Comparison of ENCODE assay signal across 1 cellular context in genomic region chr11:57278721-57279095, GRCh38.
TF ChIP-seq lines count a peak whose summit lies in the region.

No MANE protein-coding gene starts in this region.

TF ChIP-seq in K562, 482 proteins besides CTCF, POLR2A, EP300 and RAD21:
- no peak for TF ChIP-seq HNRNPLL (IDR thresholded peaks at IDR 0.05; ENCODE audit: low read depth, low read length, poor library complexity, severe bottlenecking)
- peak; percentile 31; the same call in 1 of the 2 replicates for TF ChIP-seq CREB3L1 (IDR thresholded peaks at IDR 0.05; ENCODE audit: borderline replicate concordance, low read depth)
- no peak for TF ChIP-seq ERF (CRISPR knock-in tag; IDR thresholded peaks at IDR 0.05)
- TF ChIP-seq GTF2A2 (tag; IDR thresholded peaks at IDR 0.05): no peak
- TF ChIP-seq CHD2 (IDR thresholded peaks at IDR 0.05; ENCODE audit: low read depth, low read length): peak; percentile 89
- peak; percentile 12; the same call in 1 of the 2 replicates for TF ChIP-seq L3MBTL2 (IDR thresholded peaks at IDR 0.05)
- TF ChIP-seq TARDBP (IDR thresholded peaks at IDR 0.05): no peak
- no peak for TF ChIP-seq ZNF3 (CRISPR knock-in tag; IDR thresholded peaks at IDR 0.05)
- no peak for TF ChIP-seq HOMEZ (CRISPR knock-in tag; IDR thresholded peaks at IDR 0.05)
- TF ChIP-seq RNF219 (CRISPR knock-in tag; IDR thresholded peaks at IDR 0.05): no peak
- no peak for TF ChIP-seq SOX6 (IDR thresholded peaks at IDR 0.05)
